Comparison of ENCODE assay signal across 16 cellular contexts in genomic region chr5:11143456-11144267, GRCh38.
DNase-seq lines count a peak whose midpoint lies in the region; ATAC-seq and TF ChIP-seq lines count a peak whose summit lies in the region.
"Had no signal": no experiment of that assay in that cellular context is flagged by ENCODE, and none has a peak within 500 bp of the region (broad histone marks: within the 10 kb centered on the region; RNA-seq: fewer than 3 reads in every experiment).

No MANE protein-coding gene starts in this region.

- H3K27ac Mint-ChIP-seq in activated naive CD4-positive, alpha-beta T cell treated with anti-CD3 and anti-CD28 coated beads for 36 hours = no peak overlapping the region
- H3K27ac Mint-ChIP-seq in activated T-helper 17 cell treated with anti-CD3 and anti-CD28 coated beads, Interleukin-2, amount 50 U/mL, for 72 hours = no peak overlapping the region
- H3K27ac Mint-ChIP-seq: activated T-helper 2 cell treated with anti-CD3 and anti-CD28 coated beads, Interferon-gamma antibody, Interleukin-2, Interleukin-4, amounts not matched to agents 10 μg/mL and 5 μg/mL and 100 μg/mL, durations not matched to agents 14 hours and 24 hours and 36 hours had no signal

- peaks cover 21% of the 10 kb centered on the region for H3K27me3 Mint-ChIP-seq in activated naive CD4-positive, alpha-beta T cell treated with anti-CD3 and anti-CD28 coated beads for 36 hours (ENCODE audit: low read depth)
- H3K27me3 Mint-ChIP-seq in activated T-helper 17 cell treated with anti-CD3 and anti-CD28 coated beads, Interleukin-2, amount 50 U/mL, for 72 hours = peaks cover 8% of the 10 kb centered on the region

- H3K4me3 ChIP-seq in brain microvascular endothelial cell (ENCODE audit: low read depth, low read length) = no peak overlapping the region
- H3K4me3 ChIP-seq: gastroesophageal sphincter had no signal

- in situ Hi-C loops in brain microvascular endothelial cell (cut with HindIII; ENCODE audit: low pct_ligation_motif_present, low sequenced_read_pairs) = no loop called here

- intact Hi-C loops in activated naive CD4-positive, alpha-beta T cell treated with anti-CD3 and anti-CD28 coated beads for 36 hours (cut with micrococcal nuclease) = loop anchor here (1.0 to 10.0 kb wide), 9 partner anchors 35 to 889 kb away; partner anchors contain the start of genes CCT5 and ROPN1L

- TF ChIP-seq CTCF in brain microvascular endothelial cell (IDR thresholded peaks at IDR 0.05; ENCODE audit: low read depth, low read length, missing control alignments) = no peak

- no peak overlapping the region for H3K27ac ChIP-seq in substantia nigra (ENCODE audit: low read depth, low read length, poor library complexity, severe bottlenecking)
- no peak overlapping the region for H3K27ac ChIP-seq in brain microvascular endothelial cell
- H3K27ac ChIP-seq: gastroesophageal sphincter had no signal

- H3K9me3 Mint-ChIP-seq in activated naive CD4-positive, alpha-beta T cell treated with anti-CD3 and anti-CD28 coated beads for 36 hours = no peaks in the 10 kb centered on the region
- peaks cover 9% of the 10 kb centered on the region for H3K9me3 Mint-ChIP-seq in activated T-helper 17 cell treated with anti-CD3 and anti-CD28 coated beads, Interleukin-2, amount 50 U/mL, for 72 hours
- H3K9me3 Mint-ChIP-seq: activated T-helper 2 cell treated with anti-CD3 and anti-CD28 coated beads, Interferon-gamma antibody, Interleukin-2, Interleukin-4, amounts not matched to agents 10 μg/mL and 5 μg/mL and 100 μg/mL, durations not matched to agents 14 hours and 24 hours and 36 hours had no signal

- H3K36me3 Mint-ChIP-seq in activated naive CD4-positive, alpha-beta T cell treated with anti-CD3 and anti-CD28 coated beads for 36 hours (ENCODE audit: low read depth) = no peaks in the 10 kb centered on the region
- H3K36me3 Mint-ChIP-seq in activated T-helper 17 cell treated with anti-CD3 and anti-CD28 coated beads, Interleukin-2, amount 50 U/mL, for 72 hours (ENCODE audit: low read depth) = no peaks in the 10 kb centered on the region

- H3K27me3 ChIP-seq in brain microvascular endothelial cell (replicated peaks) = no peaks in the 10 kb centered on the region

- peaks cover 9% of the 10 kb centered on the region for H3K4me1 Mint-ChIP-seq in activated naive CD4-positive, alpha-beta T cell treated with anti-CD3 and anti-CD28 coated beads for 36 hours (ENCODE audit: low read depth)
- H3K4me1 Mint-ChIP-seq in activated T-helper 17 cell treated with anti-CD3 and anti-CD28 coated beads, Interleukin-2, amount 50 U/mL, for 72 hours = no peaks in the 10 kb centered on the region

- H3K36me3 ChIP-seq in brain microvascular endothelial cell (replicated peaks) = no peaks in the 10 kb centered on the region
- H3K36me3 ChIP-seq: gastroesophageal sphincter had no signal

- CTCF ChIA-PET in activated naive CD4-positive, alpha-beta T cell treated with anti-CD3 and anti-CD28 coated beads for 36 hours (lab: Charles Lee) = interaction anchor here (1.0 kb wide), 1 partner anchor 155 kb away, joined by 3 read pairs; no protein-coding TSS in a partner anchor

- peak; percentile 91 for DNase-seq in activated naive CD4-positive, alpha-beta T cell treated with anti-CD3 and anti-CD28 coated beads for 36 hours
- DNase-seq in activated naive CD4-positive, alpha-beta T cell (lab: John Stamatoyannopoulos, UW) = no peak
- no peak for DNase-seq in SHP77 (lab: John Stamatoyannopoulos, UW)
- DNase-seq in substantia nigra (lab: John Stamatoyannopoulos, UW) = no peak
- DNase-seq in brain microvascular endothelial cell = no peak
- DNase-seq in AG08396 (ENCODE audit: low spot score) = no peak
- DNase-seq: dermis blood vessel endothelial cell, NCI-H1105, nucleus accumbens, T-helper 1 cell, trophoblast cell had no signal

- peak; percentile 92 for ATAC-seq in HG02870 (IDR thresholded peaks at IDR 0.05; ENCODE audit: unreplicated experiment)
- ATAC-seq in activated T-helper 17 cell treated with anti-CD3 and anti-CD28 coated beads, Interleukin-2, amount 50 U/mL, for 72 hours (replicated peaks) = peak; percentile 90
- ATAC-seq: gastroesophageal sphincter, left lobe of liver had no signal

- H3K4me3 Mint-ChIP-seq in activated naive CD4-positive, alpha-beta T cell treated with anti-CD3 and anti-CD28 coated beads for 36 hours = no peak overlapping the region
- H3K4me3 Mint-ChIP-seq in activated T-helper 17 cell treated with anti-CD3 and anti-CD28 coated beads, Interleukin-2, amount 50 U/mL, for 72 hours = no peak overlapping the region
